Comparison of ENCODE assay signal across 8 cellular contexts in genomic region chr4:157221895-157222763, GRCh38. TPM values are rescaled to one million over a fixed set of nuclear protein-coding genes. Genes with fewer than 3 reads are reported as not detected.
A peak's percentile ranks its signal among the peaks of the same experiment; 100 is the strongest.
DNase-seq lines count a peak whose midpoint lies in the region; ATAC-seq lines count a peak whose summit lies in the region.

No MANE protein-coding gene starts in this region.

- H3K27me3 ChIP-seq in HUES48 (ENCODE audit: control insufficient read depth, insufficient read depth, low read length): peaks cover 72% of the 10 kb centered on the region
- H3K27me3 ChIP-seq in right cardiac atrium (ENCODE audit: control insufficient read depth, insufficient read depth): no peaks in the 10 kb centered on the region

- DNase-seq in SK-MEL-5 (ENCODE audit: low read depth, low spot score) (peak; percentile 15), right cardiac atrium (peak in 1 of 3 donors; percentile 51), skeletal muscle cell (ENCODE audit: low read depth) (no peak), SIG-M5 treated with dmso at 0.1 percent for 504 hours (lab: John Stamatoyannopoulos, UW; ENCODE audit: unreplicated experiment) (no peak), H4 (ENCODE audit: low spot score) (no peak)

- no peaks in the 10 kb centered on the region for H3K36me3 ChIP-seq in HUES48 (ENCODE audit: control insufficient read depth, insufficient read depth, low read length)

- in situ Hi-C loops in SK-MEL-5 (cut with HindIII; ENCODE audit: low pct_unique_long_range_greater_than_20kb, low sequenced_read_pairs): no loop called here

- peak in 1 of 2 donors; percentile 19 for ATAC-seq in right cardiac atrium
- no peak for ATAC-seq in HG03045 (IDR thresholded peaks at IDR 0.05; ENCODE audit: unreplicated experiment)
- no peak for ATAC-seq in HG02938 (IDR thresholded peaks at IDR 0.05; ENCODE audit: unreplicated experiment)

- H3K4me1 ChIP-seq in HUES48 (ENCODE audit: control insufficient read depth, insufficient read depth, low read length) (peaks cover 3% of the 10 kb centered on the region; the same call in 1 of the 2 replicates), right cardiac atrium (ENCODE audit: control insufficient read depth, insufficient read depth, low read length) (peaks cover 2% of the 10 kb centered on the region)

- H3K9me3 ChIP-seq in HUES48 (ENCODE audit: control insufficient read depth, insufficient read depth, low read length): no peaks in the 10 kb centered on the region
- no peaks in the 10 kb centered on the region for H3K9me3 ChIP-seq in right cardiac atrium (ENCODE audit: control insufficient read depth, low read length)

- intact Hi-C loops in right cardiac atrium (cut with DNase I): no loop called here

- no peak overlapping the region for H3K27ac ChIP-seq in HUES48 (ENCODE audit: low read depth, low read length)
- H3K27ac ChIP-seq in right cardiac atrium (ENCODE audit: low read length): no peak overlapping the region

- no peak overlapping the region for H3K9ac ChIP-seq in HUES48 (ENCODE audit: low read depth, low read length)

- 1% methylated on average over 58 of the region's 58 CpGs for WGBS in right cardiac atrium

- peak overlapping the region; percentile 69 for H3K4me3 ChIP-seq in HUES48 (ENCODE audit: low read depth, low read length)
- peak overlapping the region; percentile 38 for H3K4me3 ChIP-seq in right cardiac atrium (ENCODE audit: low read length)
- peak overlapping the region; percentile 61 for H3K4me3 ChIP-seq in skeletal muscle cell (ENCODE audit: low read depth, low read length)

RNA-seq across cellular contexts. Expression of gene GRIA2, which starts 1.6 kb away (rescaled TPM):
- 0.24 and 0.29 TPM in 2 replicates for total RNA-seq in SK-MEL-5 (2014; rRNA removed; shearing (Covaris generic))
- polyA plus RNA-seq in SK-MEL-5 (2015; cell fraction: cytosol; rRNA removed): 0.14 and 0.29 TPM in 2 replicates
- 3.5 and 7.2 TPM in 2 replicates for polyA plus RNA-seq in SK-MEL-5 (2015; cell fraction: nucleus; rRNA removed)
- total RNA-seq in right cardiac atrium: not detected
- 0.09 TPM for polyA plus RNA-seq in right cardiac atrium
- total RNA-seq in H4 (2014; rRNA removed; shearing (Covaris generic)): not detected in 2 replicates
